Comparison of ENCODE assay signal across 1 cellular context in the genomic region with DNA sequence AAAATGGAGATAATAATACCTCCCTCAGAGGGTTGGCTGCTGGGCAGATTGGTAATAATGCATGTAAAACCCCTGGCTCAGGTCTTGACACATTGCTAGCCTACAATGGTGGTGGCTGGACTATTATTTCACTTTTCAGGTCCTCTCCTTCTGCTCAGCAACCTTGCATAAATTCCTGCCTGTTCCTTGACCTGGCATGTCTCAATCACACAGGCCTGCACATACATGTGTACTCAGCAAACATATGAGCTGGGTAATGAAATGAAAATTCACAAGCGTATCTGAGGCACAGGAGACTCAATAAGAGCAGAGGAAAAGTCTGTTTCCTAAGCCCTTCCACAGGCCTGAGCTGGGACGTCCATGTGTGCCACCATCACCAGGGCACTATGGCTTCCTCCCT.
TF ChIP-seq lines count a peak whose summit lies in the region.

No MANE protein-coding gene starts in this region.

TF ChIP-seq in liver, 16 proteins besides CTCF, POLR2A, EP300 and RAD21 (continued from another document):
- TF ChIP-seq, protein P1, sequence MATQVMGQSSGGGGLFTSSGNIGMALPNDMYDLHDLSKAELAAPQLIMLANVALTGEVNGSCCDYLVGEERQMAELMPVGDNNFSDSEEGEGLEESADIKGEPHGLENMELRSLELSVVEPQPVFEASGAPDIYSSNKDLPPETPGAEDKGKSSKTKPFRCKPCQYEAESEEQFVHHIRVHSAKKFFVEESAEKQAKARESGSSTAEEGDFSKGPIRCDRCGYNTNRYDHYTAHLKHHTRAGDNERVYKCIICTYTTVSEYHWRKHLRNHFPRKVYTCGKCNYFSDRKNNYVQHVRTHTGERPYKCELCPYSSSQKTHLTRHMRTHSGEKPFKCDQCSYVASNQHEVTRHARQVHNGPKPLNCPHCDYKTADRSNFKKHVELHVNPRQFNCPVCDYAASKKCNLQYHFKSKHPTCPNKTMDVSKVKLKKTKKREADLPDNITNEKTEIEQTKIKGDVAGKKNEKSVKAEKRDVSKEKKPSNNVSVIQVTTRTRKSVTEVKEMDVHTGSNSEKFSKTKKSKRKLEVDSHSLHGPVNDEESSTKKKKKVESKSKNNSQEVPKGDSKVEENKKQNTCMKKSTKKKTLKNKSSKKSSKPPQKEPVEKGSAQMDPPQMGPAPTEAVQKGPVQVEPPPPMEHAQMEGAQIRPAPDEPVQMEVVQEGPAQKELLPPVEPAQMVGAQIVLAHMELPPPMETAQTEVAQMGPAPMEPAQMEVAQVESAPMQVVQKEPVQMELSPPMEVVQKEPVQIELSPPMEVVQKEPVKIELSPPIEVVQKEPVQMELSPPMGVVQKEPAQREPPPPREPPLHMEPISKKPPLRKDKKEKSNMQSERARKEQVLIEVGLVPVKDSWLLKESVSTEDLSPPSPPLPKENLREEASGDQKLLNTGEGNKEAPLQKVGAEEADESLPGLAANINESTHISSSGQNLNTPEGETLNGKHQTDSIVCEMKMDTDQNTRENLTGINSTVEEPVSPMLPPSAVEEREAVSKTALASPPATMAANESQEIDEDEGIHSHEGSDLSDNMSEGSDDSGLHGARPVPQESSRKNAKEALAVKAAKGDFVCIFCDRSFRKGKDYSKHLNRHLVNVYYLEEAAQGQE (IDR thresholded peaks at IDR 0.05), result no peak
- TF ChIP-seq HNF4A (conservative IDR thresholded peaks at IDR 0.05) (peak; percentile 55), SP1 (IDR thresholded peaks at IDR 0.05) (peak; percentile 50), JUND (IDR thresholded peaks at IDR 0.05) (no peak), NR2F2 (IDR thresholded peaks at IDR 0.05) (no peak), FOXA1 (IDR thresholded peaks at IDR 0.05) (peak; percentile 18), RXRA (IDR thresholded peaks at IDR 0.05) (peak; percentile 55 to 57), GABPA (IDR thresholded peaks at IDR 0.05 in 1 of 2, conservative IDR thresholded peaks at IDR 0.05 in 1 of 2) (no peak)
